8 cellular contexts compared by ENCODE assay signal in the genomic region with DNA sequence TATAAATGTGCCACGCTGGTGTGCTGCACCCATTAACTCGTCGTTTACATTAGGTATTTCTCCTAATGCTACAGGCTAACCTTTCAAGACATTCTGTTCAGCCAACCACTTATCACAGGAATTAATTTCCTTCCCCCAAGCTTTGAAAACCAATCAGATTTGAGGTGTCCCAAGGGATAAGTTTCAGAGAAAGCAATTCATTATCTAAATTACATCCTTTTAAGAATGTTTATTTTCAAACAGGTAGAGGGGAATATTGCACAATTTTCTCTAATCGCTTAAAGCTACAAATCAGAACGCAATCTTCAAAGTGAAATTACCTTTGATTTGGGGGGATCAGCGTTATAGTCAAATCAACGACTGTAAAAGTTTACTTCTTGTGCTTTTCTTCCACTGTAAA. TPM values are rescaled to one million over a fixed set of nuclear protein-coding genes. Genes with fewer than 3 reads are reported as not detected.
DNase-seq lines count a peak whose midpoint lies in the region; ATAC-seq and TF ChIP-seq lines count a peak whose summit lies in the region.

No MANE protein-coding gene starts in this region.

- H3K36me3 ChIP-seq in SJCRH30 (no peaks in the 10 kb centered on the region; the same call in 1 of the 2 replicates), esophagus squamous epithelium (peaks cover 0 to 4% (median 0%) of the 10 kb centered on the region in 3 donors), rectal smooth muscle tissue (ENCODE audit: control insufficient read depth, insufficient read depth, low read length) (no peaks in the 10 kb centered on the region)

- ATAC-seq in activated T-cell treated with anti-CD3 and anti-CD28 coated beads, Interleukin-2, amount 50 U/mL, for 4 hours = no peak
- ATAC-seq in GM18858 (IDR thresholded peaks at IDR 0.05; ENCODE audit: unreplicated experiment) (no peak), HG02798 (IDR thresholded peaks at IDR 0.05; ENCODE audit: poor library complexity, unreplicated experiment) (no peak), GM21825 (IDR thresholded peaks at IDR 0.05; ENCODE audit: unreplicated experiment) (no peak)

- TF ChIP-seq POLR2A in esophagus squamous epithelium (IDR thresholded peaks at IDR 0.05) = no peak

- no peak for TF ChIP-seq CTCF in esophagus squamous epithelium (IDR thresholded peaks at IDR 0.05)

- no peak overlapping the region for H3K9ac ChIP-seq in rectal smooth muscle tissue (ENCODE audit: low read length)

- peak overlapping the region; percentile 92 for H3K4me3 Mint-ChIP-seq in activated T-cell treated with anti-CD3 and anti-CD28 coated beads, Interleukin-2, amount 50 U/mL, for 4 hours

- H3K27ac ChIP-seq in SJCRH30 = peak overlapping the region; percentile 80; the same call in 1 of the 2 replicates
- H3K27ac ChIP-seq in esophagus squamous epithelium = peak overlapping the region; percentile 99 to 100 (median 99)
- peak overlapping the region; percentile 94 for H3K27ac ChIP-seq in rectal smooth muscle tissue (ENCODE audit: low read depth, low read length)

- intact Hi-C loops in esophagus squamous epithelium (cut with DNase I) = loop anchor here (5.0 kb wide), 1 partner anchor 198 kb away; the partner anchor contains the start of gene SRD5A3

- H3K4me1 ChIP-seq in SJCRH30 = peaks cover 11% of the 10 kb centered on the region
- H3K4me1 ChIP-seq in esophagus squamous epithelium = peaks cover 8 to 53% (median 10%) of the 10 kb centered on the region in 3 donors
- peaks cover 10% of the 10 kb centered on the region for H3K4me1 ChIP-seq in rectal smooth muscle tissue (ENCODE audit: control insufficient read depth, insufficient read depth, low read length)

- H3K36me3 Mint-ChIP-seq in activated T-cell treated with anti-CD3 and anti-CD28 coated beads, Interleukin-2, amount 50 U/mL, for 4 hours (ENCODE audit: insufficient read depth) = no peaks in the 10 kb centered on the region

- H3K9me3 Mint-ChIP-seq in activated T-cell treated with anti-CD3 and anti-CD28 coated beads, Interleukin-2, amount 50 U/mL, for 4 hours = no peaks in the 10 kb centered on the region

- H3K4me1 Mint-ChIP-seq in activated T-cell treated with anti-CD3 and anti-CD28 coated beads, Interleukin-2, amount 50 U/mL, for 4 hours (ENCODE audit: low read depth) = peaks cover 55% of the 10 kb centered on the region

- no peak for DNase-seq in activated T-cell treated with anti-CD3 and anti-CD28 coated beads, Interleukin-2, amount 50 U/mL, for 4 hours
- DNase-seq in activated T-cell treated with anti-CD3 and anti-CD28 coated beads, Interleukin-2, amount 50 U/mL, for 48 hours = no peak
- peak in 1 of 2 experiments; percentile 41 for DNase-seq in SJCRH30
- DNase-seq in esophagus squamous epithelium (lab: John Stamatoyannopoulos, UW) = no peak

- no peaks in the 10 kb centered on the region for H3K27me3 ChIP-seq in SJCRH30
- no peaks in the 10 kb centered on the region for H3K27me3 ChIP-seq in esophagus squamous epithelium
- H3K27me3 ChIP-seq in rectal smooth muscle tissue (ENCODE audit: control insufficient read depth, insufficient read depth, low read length) = no peaks in the 10 kb centered on the region

- H3K4me3 ChIP-seq in SJCRH30 (peak overlapping the region; percentile 71), esophagus squamous epithelium (peak overlapping the region; percentile 93 to 99 (median 95)), rectal smooth muscle tissue (ENCODE audit: low read length) (peak overlapping the region; percentile 78)

- WGBS in esophagus squamous epithelium, 2 donors = 2 to 9% methylated on average over 7 of the region's 7 CpGs

- H3K9me3 ChIP-seq in SJCRH30 (replicated peaks) (no peaks in the 10 kb centered on the region), esophagus squamous epithelium (no peaks in the 10 kb centered on the region)

- H3K27me3 Mint-ChIP-seq in activated T-cell treated with anti-CD3 and anti-CD28 coated beads, Interleukin-2, amount 50 U/mL, for 4 hours (ENCODE audit: low read depth) = no peaks in the 10 kb centered on the region

RNA-seq across cellular contexts. Expression of gene CLOCK, which starts 1.6 kb away (rescaled TPM):
- total RNA-seq in activated T-cell treated with anti-CD3 and anti-CD28 coated beads, Interleukin-2, amount 50 U/mL, for 4 hours = 10 to 100 TPM; 10.9 to 14.0 (median 12.4) TPM
- 34.0 and 36.6 TPM in 2 replicates for total RNA-seq in SJCRH30 (2014; rRNA removed; shearing (Covaris generic))
- 10 to 100 TPM; 15.2 to 39.3 (median 32.6) TPM for total RNA-seq in esophagus squamous epithelium

RNA-seq across cellular contexts. Expression of gene PDCL2, which starts 46.9 kb away (rescaled TPM):
- not detected for total RNA-seq in activated T-cell treated with anti-CD3 and anti-CD28 coated beads, Interleukin-2, amount 50 U/mL, for 4 hours
- not detected in 2 replicates for total RNA-seq in SJCRH30 (2014; rRNA removed; shearing (Covaris generic))
- total RNA-seq in esophagus squamous epithelium = 1 to 10 TPM in 1 of 4 donors, not detected in 3; 1.5 TPM
